ENCODE assay signal across 11 cellular contexts in genomic region chr4:139887378-139887801, GRCh38.
DNase-seq lines count a peak whose midpoint lies in the region; TF ChIP-seq lines count a peak whose summit lies in the region.
"Had no signal": no experiment of that assay in that cellular context is flagged by ENCODE, and none has a peak within 500 bp of the region (broad histone marks: within the 10 kb centered on the region; RNA-seq: fewer than 3 reads in every experiment).

No MANE protein-coding gene starts in this region.

- no TSS peak for BruUV-seq in A673 (replicated peaks; lab: Mats Ljungman, UMichigan)

- H3K4me3 ChIP-seq in AG10803 (ENCODE audit: low read length) (peak overlapping the region; percentile 35), esophagus muscularis mucosa (peak overlapping the region; percentile 27 to 41 (median 40)), A673 (ENCODE audit: low read depth, low read length, poor library complexity, severe bottlenecking) (no peak overlapping the region)

- WGBS in esophagus muscularis mucosa = 33% methylated on average over 4 of the region's 4 CpGs

- H3K9me3 ChIP-seq in esophagus muscularis mucosa (peaks cover 0 to 3% (median 0%) of the 10 kb centered on the region in 4 donors), A673 (ENCODE audit: low read depth, low read length, poor library complexity, severe bottlenecking) (no peaks in the 10 kb centered on the region)

- TF ChIP-seq EP300 in esophagus muscularis mucosa (IDR thresholded peaks at IDR 0.05) = no peak

- intact Hi-C loops in esophagus muscularis mucosa (cut with DNase I) (loop anchor here (10.0 kb wide), 1 partner anchor 267 kb away; the partner anchor contains the start of gene MAML3), A673 (cut with micrococcal nuclease; ENCODE audit: unreplicated experiment) (no loop called here)

- H3K4me1 ChIP-seq in esophagus muscularis mucosa (peaks cover 4 to 35% (median 32%) of the 10 kb centered on the region in 4 donors), A673 (ENCODE audit: insufficient read depth, low read length, poor library complexity, severe bottlenecking) (no peaks in the 10 kb centered on the region)

- peaks cover 8% of the 10 kb centered on the region for H3K9me3 Mint-ChIP-seq in osteocyte (ENCODE audit: unreplicated experiment)
- H3K9me3 Mint-ChIP-seq: activated T-helper 2 cell treated with anti-CD3 and anti-CD28 coated beads, Interferon-gamma antibody, Interleukin-2, Interleukin-4, amounts not matched to agents 10 μg/mL and 5 μg/mL and 100 μg/mL, durations not matched to agents 14 hours and 24 hours and 36 hours; T-helper 1 cell treated with Interleukin-12 subunit alpha and Interleukin-12 subunit beta and Interleukin-4 antibody, amounts not matched to agents 30 μg/mL and 1 μg/mL, for 36 hours had no signal

- TF ChIP-seq CTCF in AG10803 (conservative IDR thresholded peaks at IDR 0.05; ENCODE audit: low read length) (no peak), esophagus muscularis mucosa (IDR thresholded peaks at IDR 0.05) (no peak), osteocyte (IDR thresholded peaks at IDR 0.05) (no peak), A673 (conservative IDR thresholded peaks at IDR 0.05; ENCODE audit: low read depth, low read length) (no peak)

- H3K36me3 Mint-ChIP-seq in osteocyte (ENCODE audit: unreplicated experiment) = peaks cover 8% of the 10 kb centered on the region

- POLR2A ChIA-PET in A673 (lab: Charles Lee; ENCODE audit: low non-redundant PET) = no interaction called here

- H3K27ac ChIP-seq in esophagus muscularis mucosa (replicated peaks in 1 of 4) (peak overlapping the region; percentile 64 to 68 (median 66)), A673 (ENCODE audit: low read depth, low read length, poor library complexity, severe bottlenecking) (no peak overlapping the region)

- CTCF ChIA-PET in A673 (lab: Charles Lee) = no interaction called here

- peaks cover 0 to 11% (median 3%) of the 10 kb centered on the region in 4 donors for H3K36me3 ChIP-seq in esophagus muscularis mucosa
- no peaks in the 10 kb centered on the region for H3K36me3 ChIP-seq in A673 (ENCODE audit: insufficient read depth, low read length, poor library complexity, severe bottlenecking)

- peak overlapping the region; percentile 63 for H3K27ac Mint-ChIP-seq in osteocyte (ENCODE audit: unreplicated experiment)
- H3K27ac Mint-ChIP-seq: activated T-helper 2 cell treated with anti-CD3 and anti-CD28 coated beads, Interferon-gamma antibody, Interleukin-2, Interleukin-4, amounts not matched to agents 10 μg/mL and 5 μg/mL and 100 μg/mL, durations not matched to agents 14 hours and 24 hours and 36 hours; CD8-positive, alpha-beta T cell; T-helper 1 cell treated with Interleukin-12 subunit alpha and Interleukin-12 subunit beta and Interleukin-4 antibody, amounts not matched to agents 30 μg/mL and 1 μg/mL, for 36 hours had no signal

- H3K27me3 ChIP-seq in esophagus muscularis mucosa (no peaks in the 10 kb centered on the region), A673 (replicated peaks; ENCODE audit: insufficient read depth, low read depth, low read length, poor library complexity) (no peaks in the 10 kb centered on the region)

- no peaks in the 10 kb centered on the region for H3K27me3 Mint-ChIP-seq in osteocyte (ENCODE audit: unreplicated experiment)

- peak; percentile 14 for DNase-seq in AG10803 (ENCODE audit: low read depth)
- peak; percentile 59 for DNase-seq in NCI-H69 (lab: John Stamatoyannopoulos, UW)
- peak; percentile 80 for DNase-seq in esophagus muscularis mucosa (ENCODE audit: extremely low spot score)
- DNase-seq in osteocyte (ENCODE audit: extremely low spot score, unreplicated experiment) = no peak
- no peak for DNase-seq in A673 (ENCODE audit: low spot score)
- no peak for DNase-seq in germinal center (ENCODE audit: low spot score)
- DNase-seq in mesenteric fat pad (ENCODE audit: low spot score) = no peak
- no peak for DNase-seq in NCI-H446 treated with DMSO at 0.1 percent for 48 hours (lab: John Stamatoyannopoulos, UW)
- DNase-seq: CD8-positive, alpha-beta T cell had no signal

- peaks cover 30% of the 10 kb centered on the region for H3K4me1 Mint-ChIP-seq in osteocyte (ENCODE audit: unreplicated experiment)

- peak overlapping the region; percentile 32 for H3K4me3 Mint-ChIP-seq in osteocyte (ENCODE audit: unreplicated experiment)
- H3K4me3 Mint-ChIP-seq: CD8-positive, alpha-beta T cell; T-helper 1 cell treated with Interleukin-12 subunit alpha and Interleukin-12 subunit beta and Interleukin-4 antibody, amounts not matched to agents 30 μg/mL and 1 μg/mL, for 36 hours had no signal

- no peak for TF ChIP-seq POLR2A in esophagus muscularis mucosa (IDR thresholded peaks at IDR 0.05; ENCODE audit: low read depth)

Comparison
In these comparisons a context has a peak if more than half of its experiments do, and no peak if none do; other contexts are left out.
1. DNase-seq: peak in AG10803 (single experiment), NCI-H69 (single experiment) and esophagus muscularis mucosa (single experiment); none in osteocyte (single experiment), A673 (single experiment), germinal center (single experiment), mesenteric fat pad (single experiment) and NCI-H446 treated with DMSO at 0.1 percent for 48 hours (single experiment).